ENCODE assay signal across 9 cellular contexts in genomic region chr1:158149577-158150269, GRCh38. TPM values are rescaled to one million over a fixed set of nuclear protein-coding genes. Genes with fewer than 3 reads are reported as not detected.
DNase-seq lines count a peak whose midpoint lies in the region; ATAC-seq, FAIRE-seq and TF ChIP-seq lines count a peak whose summit lies in the region.
"Had no signal": no experiment of that assay in that cellular context is flagged by ENCODE, and none has a peak within 500 bp of the region (broad histone marks: within the 10 kb centered on the region; RNA-seq: fewer than 3 reads in every experiment).

No MANE protein-coding gene starts in this region.

- CTCF ChIA-PET in CD4-positive, alpha-beta T cell (lab: Charles Lee) = interaction anchor here (1.4 kb wide), 1 partner anchor 32 kb away, joined by 4 read pairs; no protein-coding TSS in a partner anchor
- CTCF ChIA-PET in activated B cell treated with CpG ODN at 0.5 μM for 24 hours (lab: Charles Lee) = interaction anchor here (0.8 kb wide), 1 partner anchor 30 kb away, joined by 3 read pairs; no protein-coding TSS in a partner anchor

- peak overlapping the region; percentile 5 for H3K27ac ChIP-seq in CD4-positive, alpha-beta T cell (ENCODE audit: low read depth, low read length)
- H3K27ac ChIP-seq in iPS-20b (ENCODE audit: low read length) = no peak overlapping the region
- H3K27ac ChIP-seq: PC-9 had no signal

- H3K36me3 Mint-ChIP-seq in CD4-positive, alpha-beta T cell (ENCODE audit: low read depth) = peaks cover 5% of the 10 kb centered on the region
- peaks cover 2% of the 10 kb centered on the region for H3K36me3 Mint-ChIP-seq in activated B cell treated with CpG ODN at 0.5 μM for 24 hours (ENCODE audit: low read depth)

- H3K36me3 ChIP-seq in H7 (replicated peaks; ENCODE audit: control insufficient read depth, insufficient read depth, low read length) (no peaks in the 10 kb centered on the region), bronchial epithelial cell (ENCODE audit: control insufficient read depth, insufficient read depth, low read length) (no peaks in the 10 kb centered on the region), iPS-20b (ENCODE audit: insufficient read depth, low read depth, low read length) (no peaks in the 10 kb centered on the region), skeletal muscle satellite cell (ENCODE audit: insufficient read depth, low read length) (no peaks in the 10 kb centered on the region)

- POLR2A ChIA-PET in CD4-positive, alpha-beta T cell (lab: Charles Lee) = interaction anchor here (1.2 kb wide), 1 partner anchor 25 kb away, joined by 3 read pairs; no protein-coding TSS in a partner anchor
- POLR2A ChIA-PET in activated B cell treated with CpG ODN at 0.5 μM for 24 hours (lab: Charles Lee) = interaction anchor here (2.0 kb wide), 1 partner anchor 14 kb away, joined by 5 read pairs; no protein-coding TSS in a partner anchor

- H3K9ac ChIP-seq in iPS-20b (ENCODE audit: low read depth, low read length) = no peak overlapping the region
- peak overlapping the region; percentile 51 for H3K9ac ChIP-seq in skeletal muscle satellite cell (ENCODE audit: low read depth, low read length)

- no peaks in the 10 kb centered on the region for H3K9me3 ChIP-seq in CD4-positive, alpha-beta T cell (ENCODE audit: control insufficient read depth, low read length)
- no peaks in the 10 kb centered on the region for H3K9me3 ChIP-seq in iPS-20b (ENCODE audit: insufficient read depth, low read depth, low read length)
- H3K9me3 ChIP-seq in skeletal muscle satellite cell (replicated peaks; ENCODE audit: low read length) = no peaks in the 10 kb centered on the region

- no peak for TF ChIP-seq CTCF in CD4-positive, alpha-beta T cell (IDR thresholded peaks at IDR 0.05)
- TF ChIP-seq CTCF in activated B cell treated with CpG ODN at 0.5 μM for 24 hours (IDR thresholded peaks at IDR 0.05) = no peak
- TF ChIP-seq CTCF in bronchial epithelial cell (IDR thresholded peaks at IDR 0.05; ENCODE audit: insufficient read depth, low read length, severe bottlenecking) = no peak

- peak overlapping the region; percentile 76 for H3K27ac Mint-ChIP-seq in CD4-positive, alpha-beta T cell
- peak overlapping the region; percentile 95 for H3K27ac Mint-ChIP-seq in activated B cell treated with CpG ODN at 0.5 μM for 24 hours

- H3K4me3 Mint-ChIP-seq in CD4-positive, alpha-beta T cell = peak overlapping the region; percentile 97
- H3K4me3 Mint-ChIP-seq in activated B cell treated with CpG ODN at 0.5 μM for 24 hours = peak overlapping the region; percentile 94

- H3K4me1 ChIP-seq in iPS-20b (ENCODE audit: insufficient read depth, low read length) (peaks cover 6% of the 10 kb centered on the region; the same call in 1 of the 2 replicates), skeletal muscle satellite cell (ENCODE audit: control insufficient read depth, insufficient read depth, low read length) (peaks cover 11% of the 10 kb centered on the region)

- peak overlapping the region; percentile 89 for H3K4me2 ChIP-seq in skeletal muscle satellite cell (ENCODE audit: low read length)
- H3K4me2 ChIP-seq: PC-9 had no signal

- peak overlapping the region; percentile 28 for H3K4me3 ChIP-seq in H7 (ENCODE audit: insufficient read depth, low read depth, low read length)
- peak overlapping the region; percentile 16 for H3K4me3 ChIP-seq in bronchial epithelial cell (ENCODE audit: low read depth, low read length)
- peak overlapping the region; percentile 45; the same call in 1 of the 2 replicates for H3K4me3 ChIP-seq in iPS-20b (ENCODE audit: low read length)
- H3K4me3 ChIP-seq in skeletal muscle satellite cell (ENCODE audit: low read length) = peak overlapping the region; percentile 69
- H3K4me3 ChIP-seq: PC-9 had no signal

- peak; percentile 77 for ATAC-seq in CD4-positive, alpha-beta T cell (ENCODE audit: poor library complexity)
- ATAC-seq in activated B cell treated with CpG ODN at 0.5 μM for 24 hours (ENCODE audit: low read depth) (peak; percentile 76), GM21447 (IDR thresholded peaks at IDR 0.05; ENCODE audit: unreplicated experiment) (no peak)

- FAIRE-seq in bronchial epithelial cell (lab: Jason Lieb, UNC) = no peak

- no peaks in the 10 kb centered on the region for H3K27me3 ChIP-seq in CD4-positive, alpha-beta T cell (ENCODE audit: control insufficient read depth, insufficient read depth, low read length)
- H3K27me3 ChIP-seq in H7 (ENCODE audit: control insufficient read depth, insufficient read depth, low read length) (peaks cover 3% of the 10 kb centered on the region), bronchial epithelial cell (ENCODE audit: control insufficient read depth, insufficient read depth, low read length) (no peaks in the 10 kb centered on the region), iPS-20b (ENCODE audit: insufficient read depth, low read length) (peaks cover 36% of the 10 kb centered on the region), skeletal muscle satellite cell (ENCODE audit: control insufficient read depth, insufficient read depth, low read length) (no peaks in the 10 kb centered on the region)

- H3K9me3 Mint-ChIP-seq in CD4-positive, alpha-beta T cell = no peaks in the 10 kb centered on the region
- H3K9me3 Mint-ChIP-seq in activated B cell treated with CpG ODN at 0.5 μM for 24 hours = peaks cover 9% of the 10 kb centered on the region

- peak; percentile 34 to 68 (median 50) for DNase-seq in CD4-positive, alpha-beta T cell
- DNase-seq in H7 (peak; percentile 90), NCI-H2107 treated with DMSO at 0.1 percent for 48 hours (lab: John Stamatoyannopoulos, UW; ENCODE audit: unreplicated experiment) (peak; percentile 50), activated B cell treated with CpG ODN at 0.5 μM for 24 hours (peak; percentile 62), bronchial epithelial cell (ENCODE audit: low read depth) (peak; percentile 93)

- H3K27me3 Mint-ChIP-seq in CD4-positive, alpha-beta T cell = peaks cover 3% of the 10 kb centered on the region
- no peaks in the 10 kb centered on the region for H3K27me3 Mint-ChIP-seq in activated B cell treated with CpG ODN at 0.5 μM for 24 hours

- H3K4me1 Mint-ChIP-seq in CD4-positive, alpha-beta T cell (ENCODE audit: low read depth) = peaks cover 28% of the 10 kb centered on the region
- H3K4me1 Mint-ChIP-seq in activated B cell treated with CpG ODN at 0.5 μM for 24 hours = peaks cover 60% of the 10 kb centered on the region

- intact Hi-C loops in CD4-positive, alpha-beta T cell (cut with DNase I, micrococcal nuclease) = no loop called here
- intact Hi-C loops in activated B cell treated with CpG ODN at 0.5 μM for 24 hours (cut with micrococcal nuclease) = loop anchor here (1.0 to 2.0 kb wide), 2 partner anchors 13 to 30 kb away; no protein-coding TSS in a partner anchor

RNA-seq across cellular contexts. Expression of gene CD1D, which starts 31.0 kb away (rescaled TPM):
- total RNA-seq in CD4-positive, alpha-beta T cell = under 1 TPM; 0.11 to 0.14 TPM
- total RNA-seq in H7 (2014; rRNA removed; shearing (Covaris generic)) = 5.9 and 6.4 TPM in 2 replicates
- 4.6 and 5.0 TPM in 2 replicates for total RNA-seq in activated B cell treated with CpG ODN at 0.5 μM for 24 hours
- 3.1 and 3.9 TPM in 2 replicates for total RNA-seq in bronchial epithelial cell
- 0.22 and 1.0 TPM in 2 replicates for total RNA-seq in skeletal muscle satellite cell (2012; rRNA removed)
- total RNA-seq: PC-9 had no signal

Comparison
In these comparisons a context has a peak if more than half of its experiments do, and no peak if none do; other contexts are left out.
1. H3K4me3 ChIP-seq: peak in every context shown above with its lines; median percentile 69 in skeletal muscle satellite cell; 45 in iPS-20b; 28 in H7; 16 in bronchial epithelial cell.